Comparison of ENCODE assay signal across 1 cellular context in genomic region chr16:73217654-73218053, GRCh38.
A peak's percentile ranks its signal among the peaks of the same experiment; 100 is the strongest.
TF ChIP-seq lines count a peak whose summit lies in the region.

No MANE protein-coding gene starts in this region.

TF ChIP-seq in HepG2, 621 proteins besides CTCF, POLR2A, EP300 and RAD21:
- TF ChIP-seq HOXA5 (CRISPR knock-in tag; IDR thresholded peaks at IDR 0.05): no peak
- 0 out of 2 replicates have a peak, but pooled peaks have one; percentile 40 for TF ChIP-seq ZNF362 (CRISPR knock-in tag; IDR thresholded peaks at IDR 0.05; ENCODE audit: borderline replicate concordance)
- peak; percentile 47 for TF ChIP-seq STAG1 (CRISPR knock-in tag; IDR thresholded peaks at IDR 0.05)
- TF ChIP-seq TFAP4 (IDR thresholded peaks at IDR 0.05; ENCODE audit: borderline replicate concordance, low read depth): no peak
